Comparison of ENCODE assay signal across 17 cellular contexts in genomic region chr6:37205189-37205996, GRCh38. TPM values are rescaled to one million over a fixed set of nuclear protein-coding genes. Genes with fewer than 3 reads are reported as not detected.
DNase-seq lines count a peak whose midpoint lies in the region; ATAC-seq and TF ChIP-seq lines count a peak whose summit lies in the region.
"Had no signal": no experiment of that assay in that cellular context is flagged by ENCODE, and none has a peak within 500 bp of the region (broad histone marks: within the 10 kb centered on the region; RNA-seq: fewer than 3 reads in every experiment).

No MANE protein-coding gene starts in this region.

- H3K9me2 ChIP-seq in PC-9 (ENCODE audit: insufficient read depth) = no peaks in the 10 kb centered on the region

- ATAC-seq in HG02885 (IDR thresholded peaks at IDR 0.05; ENCODE audit: poor library complexity, unreplicated experiment) (no peak), GM18502 (IDR thresholded peaks at IDR 0.05; ENCODE audit: poor library complexity, unreplicated experiment) (no peak), upper lobe of left lung (ENCODE audit: low FRiP score in 2 of 2) (no peak)
- ATAC-seq: sciatic nerve; stimulated activated memory B cell treated with anti-CD40 and anti-IgM and Interleukin-4, amounts not matched to agents 10 μg/mL and 1 μg/mL and 100 μg/mL, for 72 hours had no signal

- no peaks in the 10 kb centered on the region for H3K27me3 Mint-ChIP-seq in CD4-positive, alpha-beta memory T cell
- H3K27me3 Mint-ChIP-seq: stimulated activated memory B cell treated with anti-CD40 and anti-IgM and Interleukin-4, amounts not matched to agents 10 μg/mL and 1 μg/mL and 100 μg/mL, for 72 hours had no signal

- H3K9ac ChIP-seq in BLaER1 treated with 17β-estradiol and CSF1 and Interleukin-3, amounts not matched to agents 10 nM and 100 nM = peak overlapping the region in 10 of 11 experiments; percentile 3 to 66 (median 18); a peak in 10 of 22 replicates

- CTCF ChIA-PET in CD4-positive, alpha-beta memory T cell (lab: Charles Lee; ENCODE audit: partially characterized antibody) = interaction anchor here (1.0 to 33.8 kb wide), 5 partner anchors 12 to 183 kb away, joined by 3 to 1184 read pairs (median 164); partner anchors contain the start of gene PIM1
- CTCF ChIA-PET in PC-9 (lab: Charles Lee) = interaction anchor here (0.6 kb wide), 3 partner anchors 48 to 184 kb away, joined by 3 read pairs; no protein-coding TSS in a partner anchor

- DNase-seq in CD4-positive, alpha-beta memory T cell = no peak
- DNase-seq in PC-9 = no peak
- DNase-seq in erythroblast (lab: John Stamatoyannopoulos, UW) = peak; percentile 76 to 80
- no peak for DNase-seq in upper lobe of left lung
- DNase-seq: activated T-cell treated with anti-CD3 and anti-CD28 coated beads, Interleukin-2, amount 50 U/mL, for 4 hours; dorsolateral prefrontal cortex; SJCRH30; stimulated activated CD4-positive, alpha-beta T cell treated with anti-CD3 and anti-CD28 coated beads, Interleukin-4, amount 100 ng/mL, for 24 hours had no signal

- peak; percentile 64 for TF ChIP-seq POLR2A in erythroblast (IDR thresholded peaks at IDR 0.05; ENCODE audit: low read length)
- TF ChIP-seq POLR2A in upper lobe of left lung (IDR thresholded peaks at IDR 0.05) = no peak

- H3F3A ChIP-seq in PC-9 (ENCODE audit: insufficient read depth, low read depth) = peaks cover 21% of the 10 kb centered on the region; the same call in 1 of the 2 replicates

- no peaks in the 10 kb centered on the region for H3K79me2 ChIP-seq in PC-9 (ENCODE audit: low read depth)

- peak overlapping the region; percentile 45 to 88 (median 67) for H3K4me2 ChIP-seq in BLaER1 treated with 17β-estradiol and CSF1 and Interleukin-3, amounts not matched to agents 10 nM and 100 nM
- peak overlapping the region; percentile 18; the same call in 1 of the 2 replicates for H3K4me2 ChIP-seq in PC-9

- H3K27me3 ChIP-seq in BLaER1 treated with 17β-estradiol and CSF1 and Interleukin-3, amounts not matched to agents 10 nM and 100 nM = no peaks in the 10 kb centered on the region
- no peaks in the 10 kb centered on the region for H3K27me3 ChIP-seq in CD4-positive, alpha-beta memory T cell (ENCODE audit: insufficient read depth, low read length)
- H3K27me3 ChIP-seq in PC-9 (ENCODE audit: insufficient read depth, low read depth) (no peaks in the 10 kb centered on the region), upper lobe of left lung (no peaks in the 10 kb centered on the region)
- H3K27me3 ChIP-seq: dorsolateral prefrontal cortex, vagina had no signal

- no peak overlapping the region for H3K4me3 Mint-ChIP-seq in CD4-positive, alpha-beta memory T cell
- H3K4me3 Mint-ChIP-seq: activated T-cell treated with anti-CD3 and anti-CD28 coated beads, Interleukin-2, amount 50 U/mL, for 4 hours; neural crest cell; stimulated activated memory B cell treated with anti-CD40 and anti-IgM and Interleukin-4, amounts not matched to agents 10 μg/mL and 1 μg/mL and 100 μg/mL, for 72 hours had no signal

- H3K9me3 ChIP-seq in BLaER1 treated with 17β-estradiol and CSF1 and Interleukin-3, amounts not matched to agents 10 nM and 100 nM (replicated peaks in 1 of 11) = no peaks in the 10 kb centered on the region
- H3K9me3 ChIP-seq in CD4-positive, alpha-beta memory T cell (ENCODE audit: control insufficient read depth in 1 of 2, low read length in 2 of 2) = no peaks in the 10 kb centered on the region
- no peaks in the 10 kb centered on the region for H3K9me3 ChIP-seq in PC-9 (ENCODE audit: insufficient read depth, low read depth)
- H3K9me3 ChIP-seq in upper lobe of left lung = no peaks in the 10 kb centered on the region
- H3K9me3 ChIP-seq: HAP-1, lower lobe of right lung, SJCRH30, vagina had no signal

- H4K20me1 ChIP-seq in BLaER1 treated with 17β-estradiol and CSF1 and Interleukin-3, amounts not matched to agents 10 nM and 100 nM = no peaks in the 10 kb centered on the region
- no peaks in the 10 kb centered on the region for H4K20me1 ChIP-seq in PC-9 (ENCODE audit: insufficient read depth)

- BruUV-seq in PC-9 (replicated peaks; lab: Mats Ljungman, UMichigan) = no TSS peak

- POLR2A ChIA-PET in CD4-positive, alpha-beta memory T cell (lab: Charles Lee; ENCODE audit: partially characterized antibody) = interaction anchor here (0.6 to 6.5 kb wide), 5 partner anchors 30 to 185 kb away, joined by 3 to 148 read pairs (median 54); partner anchors contain the start of gene PIM1
- POLR2A ChIA-PET in PC-9 (lab: Charles Lee; ENCODE audit: unreplicated experiment) = no interaction called here

- WGBS in upper lobe of left lung, 2 donors = 63 to 69% methylated on average over 13 of the region's 13 CpGs

- peaks cover 20 to 95% (median 51%) of the 10 kb centered on the region in 10 experiments for H3K4me1 ChIP-seq in BLaER1 treated with 17β-estradiol and CSF1 and Interleukin-3, amounts not matched to agents 10 nM and 100 nM
- peaks cover 60% of the 10 kb centered on the region for H3K4me1 ChIP-seq in CD4-positive, alpha-beta memory T cell (ENCODE audit: insufficient read depth, low read length)
- H3K4me1 ChIP-seq in PC-9 (replicated peaks; ENCODE audit: insufficient read depth) = peaks cover 49% of the 10 kb centered on the region
- peaks cover 2 to 14% (median 7%) of the 10 kb centered on the region in 4 donors for H3K4me1 ChIP-seq in upper lobe of left lung
- H3K4me1 ChIP-seq: HAP-1 had no signal

- H3K27ac Mint-ChIP-seq in CD4-positive, alpha-beta memory T cell = peak overlapping the region in 4 of 7 donors; percentile 11 to 63 (median 25)
- H3K27ac Mint-ChIP-seq: stimulated activated memory B cell treated with anti-CD40 and anti-IgM and Interleukin-4, amounts not matched to agents 10 μg/mL and 1 μg/mL and 100 μg/mL, for 72 hours had no signal

- no peaks in the 10 kb centered on the region for H3K36me3 ChIP-seq in BLaER1 treated with 17β-estradiol and CSF1 and Interleukin-3, amounts not matched to agents 10 nM and 100 nM
- H3K36me3 ChIP-seq in CD4-positive, alpha-beta memory T cell (ENCODE audit: insufficient read depth, low read length) = no peaks in the 10 kb centered on the region
- H3K36me3 ChIP-seq in PC-9 (ENCODE audit: low read depth) (no peaks in the 10 kb centered on the region), upper lobe of left lung (no peaks in the 10 kb centered on the region)
- H3K36me3 ChIP-seq: HAP-1, lower lobe of right lung, SJCRH30, vagina had no signal

- H3K4me1 Mint-ChIP-seq in CD4-positive, alpha-beta memory T cell = peaks cover 47 to 76% (median 60%) of the 10 kb centered on the region in 4 donors
- H3K4me1 Mint-ChIP-seq: neural crest cell had no signal

- intact Hi-C loops in CD4-positive, alpha-beta memory T cell (cut with micrococcal nuclease) = no loop called here
- intact Hi-C loops in PC-9 (cut with micrococcal nuclease; ENCODE audit: unreplicated experiment) = loop anchor here (5.0 to 10.0 kb wide), 2 partner anchors 112 to 321 kb away; partner anchors contain the start of gene C6orf89

- no peaks in the 10 kb centered on the region for H3K36me3 Mint-ChIP-seq in CD4-positive, alpha-beta memory T cell
- H3K36me3 Mint-ChIP-seq: stimulated activated memory B cell treated with anti-CD40 and anti-IgM and Interleukin-4, amounts not matched to agents 10 μg/mL and 1 μg/mL and 100 μg/mL, for 72 hours had no signal

- no peaks in the 10 kb centered on the region for H3K9me3 Mint-ChIP-seq in CD4-positive, alpha-beta memory T cell
- H3K9me3 Mint-ChIP-seq: activated T-cell treated with anti-CD3 and anti-CD28 coated beads, Interleukin-2, amount 50 U/mL, for 4 hours; neural crest cell; stimulated activated memory B cell treated with anti-CD40 and anti-IgM and Interleukin-4, amounts not matched to agents 10 μg/mL and 1 μg/mL and 100 μg/mL, for 72 hours had no signal

- no peak overlapping the region for H2AFZ ChIP-seq in PC-9

- H3K27ac ChIP-seq in BLaER1 treated with 17β-estradiol and CSF1 and Interleukin-3, amounts not matched to agents 10 nM and 100 nM = peak overlapping the region in 9 of 11 experiments; percentile 9 to 65 (median 42); a peak in 13 of 22 replicates
- no peak overlapping the region for H3K27ac ChIP-seq in CD4-positive, alpha-beta memory T cell (ENCODE audit: low read depth, low read length)
- H3K27ac ChIP-seq in PC-9 (no peak overlapping the region), upper lobe of left lung (no peak overlapping the region)
- H3K27ac ChIP-seq: dorsolateral prefrontal cortex, lower lobe of right lung, SJCRH30, vagina had no signal

- no peak overlapping the region for H3K4me3 ChIP-seq in BLaER1 treated with 17β-estradiol and CSF1 and Interleukin-3, amounts not matched to agents 10 nM and 100 nM
- H3K4me3 ChIP-seq in CD4-positive, alpha-beta memory T cell (ENCODE audit: low read length in 2 of 2) = no peak overlapping the region
- no peak overlapping the region for H3K4me3 ChIP-seq in PC-9
- no peak overlapping the region for H3K4me3 ChIP-seq in upper lobe of left lung
- H3K4me3 ChIP-seq: dorsolateral prefrontal cortex, HAP-1, lower lobe of right lung, SJCRH30, vagina had no signal

- TF ChIP-seq EP300 in upper lobe of left lung (IDR thresholded peaks at IDR 0.05) = no peak

- TF ChIP-seq CTCF in PC-9 (conservative IDR thresholded peaks at IDR 0.05) (no peak), upper lobe of left lung (IDR thresholded peaks at IDR 0.05) (no peak)

RNA-seq across cellular contexts. Expression of gene PIM1, which starts 35.4 kb away (rescaled TPM):
- 100 to 1,000 TPM; 124 to 125 TPM for total RNA-seq in CD4-positive, alpha-beta memory T cell
- 100 to 1,000 TPM; 268 to 334 TPM for polyA plus RNA-seq in CD4-positive, alpha-beta memory T cell
- total RNA-seq in PC-9 (2021) = 51.0 and 60.3 TPM in 2 replicates
- total RNA-seq in upper lobe of left lung = 10 to 100 TPM; 26.9 to 80.9 (median 36.0) TPM

RNA-seq across cellular contexts. Expression of gene TBC1D22B, which starts 52.2 kb away (rescaled TPM):
- 10 to 100 TPM in 1 of 2 experiments, 1 to 10 TPM in 1; 9.7 to 10.3 TPM for total RNA-seq in CD4-positive, alpha-beta memory T cell
- 10 to 100 TPM in 1 of 2 donors, 1 to 10 TPM in 1; 7.2 to 11.9 TPM for polyA plus RNA-seq in CD4-positive, alpha-beta memory T cell
- total RNA-seq in PC-9 (2021) (10.4 and 14.6 TPM in 2 replicates), upper lobe of left lung (10 to 100 TPM in 5 of 6 donors, 1 to 10 TPM in 1; 10.0 to 17.8 (median 10.9) TPM)

RNA-seq across cellular contexts. Expression of gene TMEM217, which starts 52.6 kb away (rescaled TPM):
- 1 to 10 TPM in 1 of 2 experiments, not detected in 1; 1.4 TPM for total RNA-seq in CD4-positive, alpha-beta memory T cell
- polyA plus RNA-seq in CD4-positive, alpha-beta memory T cell = under 1 TPM; 0.31 to 0.42 TPM
- 4.9 and 5.3 TPM in 2 replicates for total RNA-seq in PC-9 (2021)
- 1 to 10 TPM in 4 of 6 donors, under 1 TPM in 2; 0.67 to 3.4 (median 1.1) TPM for total RNA-seq in upper lobe of left lung
- total RNA-seq: vagina had no signal

Comparison
In these comparisons a context has a peak if more than half of its experiments do, and no peak if none do; other contexts are left out.
1. H3K27ac ChIP-seq: peak in BLaER1 treated with 17β-estradiol and CSF1 and Interleukin-3, amounts not matched to agents 10 nM and 100 nM (9 of 11); none in CD4-positive, alpha-beta memory T cell (single experiment), PC-9 (single experiment) and upper lobe of left lung (0 of 4).
2. DNase-seq: peak in erythroblast (2 of 2); none in CD4-positive, alpha-beta memory T cell (0 of 5), PC-9 (0 of 2) and upper lobe of left lung (0 of 2).